10 cellular contexts compared by ENCODE assay signal in the genomic region with DNA sequence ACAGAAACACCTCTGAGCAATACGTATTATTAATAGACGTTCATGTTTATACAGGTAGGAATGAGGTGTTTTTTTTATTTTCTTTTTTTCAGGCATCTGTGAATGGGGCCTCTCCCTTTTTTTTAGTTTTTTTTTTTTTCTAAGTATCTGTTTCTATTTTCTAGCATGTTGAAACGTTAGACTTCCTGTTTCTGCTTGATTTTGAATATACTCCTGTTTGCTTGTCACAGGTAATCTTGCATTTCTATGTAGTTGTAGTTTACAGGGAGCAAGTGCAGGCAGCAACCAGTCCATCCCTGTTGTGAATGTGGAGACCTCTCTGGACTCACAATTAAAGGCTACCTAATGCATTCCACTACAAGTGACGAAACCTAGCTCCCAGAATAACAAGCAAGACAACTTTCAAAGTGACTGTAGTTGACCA. TPM values are rescaled to one million over a fixed set of nuclear protein-coding genes. Genes with fewer than 3 reads are reported as not detected.
DNase-seq lines count a peak whose midpoint lies in the region; ATAC-seq, FAIRE-seq and TF ChIP-seq lines count a peak whose summit lies in the region.
"Had no signal": no experiment of that assay in that cellular context is flagged by ENCODE, and none has a peak within 500 bp of the region (broad histone marks: within the 10 kb centered on the region; RNA-seq: fewer than 3 reads in every experiment).

No MANE protein-coding gene starts in this region.

- TF ChIP-seq EP300 in SK-N-SH (IDR thresholded peaks at IDR 0.05; ENCODE audit: borderline replicate concordance in 1 of 2, low read depth in 1 of 2, low read length in 1 of 2) = no peak

- H3K4me3 ChIP-seq in keratinocyte (ENCODE audit: control insufficient read depth in 2 of 3, extremely low read depth in 1 of 3, insufficient read depth in 2 of 3, low read depth in 1 of 3, low read length in 3 of 3) (peak overlapping the region; percentile 39 to 71 (median 70)), SK-N-SH (ENCODE audit: low read depth in 2 of 2, low read length in 1 of 2) (no peak overlapping the region)

- no peaks in the 10 kb centered on the region for H3K9me3 Mint-ChIP-seq in IgD-negative memory B cell

- POLR2A ChIA-PET in SK-N-SH (lab: Yijun Ruan, JAX) = interaction anchor here (0.6 kb wide), 1 partner anchor 21 kb away, joined by 3 read pairs; no protein-coding TSS in a partner anchor

- dilution Hi-C loops in keratinocyte (cut with MboI; ENCODE audit: extremely low pct_ligation_motif_present, low sequenced_read_pairs) = no loop called here

- no peak for DNase-seq in keratinocyte (ENCODE audit: low read depth, low spot score)
- DNase-seq in D721Med (ENCODE audit: insufficient read length, low spot score) = no peak
- DNase-seq in foreskin melanocyte = no peak
- no peak for DNase-seq in GM13976 (ENCODE audit: low spot score)
- DNase-seq in SK-N-SH = no peak
- DNase-seq: T1000 had no signal

- peak overlapping the region; percentile 95 for H3K4me2 ChIP-seq in keratinocyte (ENCODE audit: control insufficient read depth, extremely low read depth, insufficient read depth, low read depth, low read length)
- no peak overlapping the region for H3K4me2 ChIP-seq in SK-N-SH

- H3F3A ChIP-seq in SK-N-SH (replicated peaks; ENCODE audit: insufficient read depth) = peaks cover 3% of the 10 kb centered on the region

- TF ChIP-seq RAD21 in SK-N-SH (IDR thresholded peaks at IDR 0.05; ENCODE audit: low read length) = no peak

- WGBS in SK-N-SH (ENCODE audit: low lambda C conversion rate) = 86% methylated on average over 4 of the region's 4 CpGs

- H3K9ac ChIP-seq in keratinocyte (ENCODE audit: control insufficient read depth, extremely low read depth, insufficient read depth, low read length) (peak overlapping the region; percentile 78), SK-N-SH (no peak overlapping the region)

- peaks cover 0 to 2% of the 10 kb centered on the region in 2 experiments for H3K36me3 ChIP-seq in keratinocyte (ENCODE audit: control insufficient read depth in 2 of 2, extremely low read depth in 1 of 2, insufficient read depth in 2 of 2, low read length in 2 of 2)
- no peaks in the 10 kb centered on the region for H3K36me3 ChIP-seq in SK-N-SH (replicated peaks in 1 of 2; ENCODE audit: control insufficient read depth in 1 of 2, insufficient read depth in 2 of 2, low read length in 1 of 2)

- H4K20me1 ChIP-seq in keratinocyte (ENCODE audit: control insufficient read depth, extremely low read depth, insufficient read depth, low read length) (no peaks in the 10 kb centered on the region), SK-N-SH (ENCODE audit: insufficient read depth) (no peaks in the 10 kb centered on the region)

- H3K9me2 ChIP-seq in SK-N-SH = no peaks in the 10 kb centered on the region

- peak overlapping the region; percentile 98 for H3K27ac ChIP-seq in keratinocyte (ENCODE audit: control insufficient read depth, insufficient read depth, low read length)
- no peak overlapping the region for H3K27ac ChIP-seq in SK-N-SH (ENCODE audit: low read depth in 2 of 2, low read length in 1 of 2)

- ATAC-seq in GM18498 (IDR thresholded peaks at IDR 0.05; ENCODE audit: unreplicated experiment) (peak; percentile 44), GM21526 (IDR thresholded peaks at IDR 0.05; ENCODE audit: low FRiP score, unreplicated experiment) (peak; percentile 39)

- CTCF ChIA-PET in SK-N-SH (lab: Yijun Ruan, JAX) = interaction anchor here (4.9 kb wide), 1 partner anchor 345 kb away, joined by 42 read pairs; a partner anchor contains a TSS

- no peaks in the 10 kb centered on the region for H3K36me3 Mint-ChIP-seq in IgD-negative memory B cell

- H3K9me1 ChIP-seq in keratinocyte (ENCODE audit: control insufficient read depth, extremely low read depth, insufficient read depth, low read length) = peaks cover 5% of the 10 kb centered on the region

- H3K9me3 ChIP-seq in keratinocyte (ENCODE audit: control insufficient read depth, low read depth, low read length) (no peaks in the 10 kb centered on the region), SK-N-SH (no peaks in the 10 kb centered on the region)

- in situ Hi-C loops in GM13976 (cut with MboI; ENCODE audit: low sequenced_read_pairs, unreplicated experiment) = no loop called here

- H3K27me3 ChIP-seq in keratinocyte (ENCODE audit: control insufficient read depth, extremely low read depth, insufficient read depth, low read length) (no peaks in the 10 kb centered on the region), SK-N-SH (ENCODE audit: insufficient read depth) (no peaks in the 10 kb centered on the region)

- H3K79me2 ChIP-seq in keratinocyte (ENCODE audit: control insufficient read depth, insufficient read depth, low read length) (peaks cover 17% of the 10 kb centered on the region), SK-N-SH (ENCODE audit: insufficient read depth) (peaks cover 31% of the 10 kb centered on the region; the same call in 1 of the 2 replicates)

- no peaks in the 10 kb centered on the region for H3K27me3 Mint-ChIP-seq in IgD-negative memory B cell

- H2AFZ ChIP-seq in keratinocyte (ENCODE audit: control insufficient read depth, low read length) = peak overlapping the region; percentile 48
- H2AFZ ChIP-seq in SK-N-SH (ENCODE audit: low read depth) = no peak overlapping the region

- FAIRE-seq in keratinocyte (lab: Jason Lieb, UNC) = peak; percentile 9
- FAIRE-seq in D721Med (lab: Jason Lieb, UNC) = no peak
- FAIRE-seq: colon had no signal

- peak overlapping the region; percentile 77 to 95 (median 84) for H3K27ac Mint-ChIP-seq in IgD-negative memory B cell

- peaks cover 61 to 67% (median 65%) of the 10 kb centered on the region in 3 donors for H3K4me1 Mint-ChIP-seq in IgD-negative memory B cell

- TF ChIP-seq CTCF in keratinocyte (optimal IDR thresholded peaks at IDR 0.05 in 1 of 3, IDR thresholded peaks at IDR 0.05 in 1 of 3, conservative IDR thresholded peaks at IDR 0.05 in 1 of 3; ENCODE audit: extremely low read depth in 1 of 3, insufficient read depth in 2 of 3, low read length in 3 of 3) (no peak), D721Med (IDR thresholded peaks at IDR 0.05; ENCODE audit: insufficient read depth, missing control alignments) (no peak), GM13976 (IDR thresholded peaks at IDR 0.05; ENCODE audit: borderline replicate concordance, control extremely low read depth, extremely low read depth, insufficient read depth, missing control alignments) (no peak), SK-N-SH (IDR thresholded peaks at IDR 0.05) (no peak)

- peaks cover 60% of the 10 kb centered on the region for H3K4me1 ChIP-seq in keratinocyte (ENCODE audit: control insufficient read depth, extremely low read depth, insufficient read depth, low read length)
- H3K4me1 ChIP-seq in SK-N-SH (ENCODE audit: control insufficient read depth in 1 of 2, insufficient read depth in 2 of 2, low read depth in 1 of 2, low read length in 1 of 2) = peaks cover 10 to 18% of the 10 kb centered on the region in 2 experiments; a peak in 2 of 4 replicates

- peak overlapping the region; percentile 91 to 97 (median 94) for H3K4me3 Mint-ChIP-seq in IgD-negative memory B cell

TF ChIP-seq in SK-N-SH, 30 proteins besides CTCF, POLR2A, EP300 and RAD21:
- TF ChIP-seq, protein P1, sequence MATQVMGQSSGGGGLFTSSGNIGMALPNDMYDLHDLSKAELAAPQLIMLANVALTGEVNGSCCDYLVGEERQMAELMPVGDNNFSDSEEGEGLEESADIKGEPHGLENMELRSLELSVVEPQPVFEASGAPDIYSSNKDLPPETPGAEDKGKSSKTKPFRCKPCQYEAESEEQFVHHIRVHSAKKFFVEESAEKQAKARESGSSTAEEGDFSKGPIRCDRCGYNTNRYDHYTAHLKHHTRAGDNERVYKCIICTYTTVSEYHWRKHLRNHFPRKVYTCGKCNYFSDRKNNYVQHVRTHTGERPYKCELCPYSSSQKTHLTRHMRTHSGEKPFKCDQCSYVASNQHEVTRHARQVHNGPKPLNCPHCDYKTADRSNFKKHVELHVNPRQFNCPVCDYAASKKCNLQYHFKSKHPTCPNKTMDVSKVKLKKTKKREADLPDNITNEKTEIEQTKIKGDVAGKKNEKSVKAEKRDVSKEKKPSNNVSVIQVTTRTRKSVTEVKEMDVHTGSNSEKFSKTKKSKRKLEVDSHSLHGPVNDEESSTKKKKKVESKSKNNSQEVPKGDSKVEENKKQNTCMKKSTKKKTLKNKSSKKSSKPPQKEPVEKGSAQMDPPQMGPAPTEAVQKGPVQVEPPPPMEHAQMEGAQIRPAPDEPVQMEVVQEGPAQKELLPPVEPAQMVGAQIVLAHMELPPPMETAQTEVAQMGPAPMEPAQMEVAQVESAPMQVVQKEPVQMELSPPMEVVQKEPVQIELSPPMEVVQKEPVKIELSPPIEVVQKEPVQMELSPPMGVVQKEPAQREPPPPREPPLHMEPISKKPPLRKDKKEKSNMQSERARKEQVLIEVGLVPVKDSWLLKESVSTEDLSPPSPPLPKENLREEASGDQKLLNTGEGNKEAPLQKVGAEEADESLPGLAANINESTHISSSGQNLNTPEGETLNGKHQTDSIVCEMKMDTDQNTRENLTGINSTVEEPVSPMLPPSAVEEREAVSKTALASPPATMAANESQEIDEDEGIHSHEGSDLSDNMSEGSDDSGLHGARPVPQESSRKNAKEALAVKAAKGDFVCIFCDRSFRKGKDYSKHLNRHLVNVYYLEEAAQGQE (IDR thresholded peaks at IDR 0.05; ENCODE audit: low read depth, low read length) = no peak
- no peak for TF ChIP-seq RCOR1 (IDR thresholded peaks at IDR 0.05; ENCODE audit: low read length)

RNA-seq across cellular contexts. Expression of a gene that starts 22.8 kb away (rescaled TPM):
- polyA plus RNA-seq in IgD-negative memory B cell (285 TPM), keratinocyte (12.5 to 20.8 TPM (median 15.6 TPM) in 3 replicates), SK-N-SH (2012; rRNA removed) (28.3 and 31.3 TPM in 2 replicates)
- polyA plus RNA-seq in keratinocyte (2011; ENCODE audit: low read depth) = 35.7 TPM
- polyA plus RNA-seq in keratinocyte (2011; cell fraction: cytosol; rRNA removed) = 9.4 and 14.7 TPM in 2 replicates
- 12.1 and 15.3 TPM in 2 replicates for polyA plus RNA-seq in keratinocyte (2011; cell fraction: nucleus; rRNA removed)
- 10.3 and 27.0 TPM in 2 replicates for polyA plus RNA-seq in keratinocyte (2012; ENCODE audit: low replicate concordance)
- polyA minus RNA-seq in keratinocyte = 0.23 to 15.2 TPM (median 7.0 TPM) in 3 replicates
- 9.6 TPM for polyA minus RNA-seq in keratinocyte (2011; cell fraction: cytosol; rRNA and poly(A)+ RNA removed)
- 7.2 and 13.7 TPM in 2 replicates for polyA minus RNA-seq in keratinocyte (2011; cell fraction: nucleus; rRNA and poly(A)+ RNA removed)
- 33.8 and 41.5 TPM in 2 replicates for polyA plus RNA-seq in SK-N-SH (2012; cell fraction: cytosol; rRNA removed)
- polyA plus RNA-seq in SK-N-SH (2012; cell fraction: nucleus; rRNA removed) = 11.7 and 15.5 TPM in 2 replicates

Comparison
In these comparisons a context has a peak if more than half of its experiments do, and no peak if none do; other contexts are left out.
1. H3K4me3 ChIP-seq: peak in keratinocyte (3 of 3); none in SK-N-SH (0 of 2).